In genomic region chr22:21815958-21816357, GRCh38 we compare ENCODE assay signal across 12 cellular contexts. TPM values are rescaled to one million over a fixed set of nuclear protein-coding genes. Genes with fewer than 3 reads are reported as not detected.
A peak's percentile ranks its signal among the peaks of the same experiment; 100 is the strongest.
DNase-seq lines count a peak whose midpoint lies in the region; ATAC-seq and TF ChIP-seq lines count a peak whose summit lies in the region.
"Had no signal": no experiment of that assay in that cellular context is flagged by ENCODE, and none has a peak within 500 bp of the region (broad histone marks: within the 10 kb centered on the region; RNA-seq: fewer than 3 reads in every experiment).

No MANE protein-coding gene starts in this region.

- H3K4me3 Mint-ChIP-seq in central memory CD8-positive, alpha-beta T cell = peak overlapping the region; percentile 75

- H3K4me1 ChIP-seq in neutrophil (ENCODE audit: control insufficient read depth in 1 of 2, insufficient read depth in 1 of 2, low read depth in 1 of 2, low read length in 1 of 2) = peaks cover 63 to 82% of the 10 kb centered on the region in 2 experiments

- H3K9me3 ChIP-seq in neutrophil = no peaks in the 10 kb centered on the region
- H3K9me3 ChIP-seq: testis had no signal

- no peak for TF ChIP-seq POLR2A in NB4 (IDR thresholded peaks at IDR 0.05; ENCODE audit: extremely low read depth, insufficient read length)

- H3K4me1 Mint-ChIP-seq in central memory CD8-positive, alpha-beta T cell = peaks cover 63% of the 10 kb centered on the region

- no peaks in the 10 kb centered on the region for H3K27me3 ChIP-seq in neutrophil
- H3K27me3 ChIP-seq: cardiac muscle cell, testis had no signal

- peaks cover 14% of the 10 kb centered on the region for H3K36me3 Mint-ChIP-seq in central memory CD8-positive, alpha-beta T cell (ENCODE audit: insufficient read depth)

- no peaks in the 10 kb centered on the region for H3K9me3 Mint-ChIP-seq in central memory CD8-positive, alpha-beta T cell

- H3K36me3 ChIP-seq in neutrophil = no peaks in the 10 kb centered on the region
- H3K36me3 ChIP-seq: cardiac muscle cell had no signal

- ATAC-seq in central memory CD8-positive, alpha-beta T cell (replicated peaks; ENCODE audit: extremely low read depth, poor library complexity, severe bottlenecking) = no peak

- TF ChIP-seq CTCF in NB4 (IDR thresholded peaks at IDR 0.05; ENCODE audit: low read depth, low read length) = no peak
- TF ChIP-seq CTCF in neutrophil (IDR thresholded peaks at IDR 0.05) = no peak

- H3K27ac ChIP-seq in neutrophil = peak overlapping the region; percentile 98
- H3K27ac ChIP-seq: cardiac muscle cell, testis had no signal

- intact Hi-C loops in posterior vena cava (cut with DNase I) = loop anchor here in 1 of 2 donors (10.0 kb wide), 1 partner anchor 49 kb away; the partner anchor contains the start of gene MAPK1

- H3K4me3 ChIP-seq in NB4 (ENCODE audit: low read depth, low read length) = peak overlapping the region; percentile 6
- peak overlapping the region; percentile 52 to 53 for H3K4me3 ChIP-seq in neutrophil (ENCODE audit: low read depth in 1 of 2, low read length in 1 of 2)
- H3K4me3 ChIP-seq: cardiac muscle cell, testis had no signal

- no peaks in the 10 kb centered on the region for H3K27me3 Mint-ChIP-seq in central memory CD8-positive, alpha-beta T cell

- DNase-seq in CD1c-positive myeloid dendritic cell (ENCODE audit: extremely low spot score) (peak; percentile 31), NB4 (ENCODE audit: low read depth) (no peak), posterior vena cava (ENCODE audit: low spot score) (no peak), Kasumi-1 (lab: John Stamatoyannopoulos, UW) (no peak), activated gamma-delta T cell (lab: John Stamatoyannopoulos, UW) (no peak), cerebellar nuclear complex (lab: John Stamatoyannopoulos, UW) (no peak)
- no peak for DNase-seq in central memory CD8-positive, alpha-beta T cell (ENCODE audit: low spot score in 2 of 2)
- DNase-seq: NCI-H1930, RPMI8226, testis had no signal

- peak overlapping the region; percentile 98 for H3K27ac Mint-ChIP-seq in central memory CD8-positive, alpha-beta T cell (ENCODE audit: low read depth)

RNA-seq across cellular contexts. Expression of gene MAPK1, which starts 51.5 kb away (rescaled TPM):
- 100 to 1,000 TPM; 138 to 141 TPM for total RNA-seq in posterior vena cava
